22 cellular contexts compared by ENCODE assay signal in genomic region chr12:112862570-112863137, GRCh38. TPM values are rescaled to one million over a fixed set of nuclear protein-coding genes. Genes with fewer than 3 reads are reported as not detected.
DNase-seq lines count a peak whose midpoint lies in the region; ATAC-seq and TF ChIP-seq lines count a peak whose summit lies in the region.
"Had no signal": no experiment of that assay in that cellular context is flagged by ENCODE, and none has a peak within 500 bp of the region (broad histone marks: within the 10 kb centered on the region; RNA-seq: fewer than 3 reads in every experiment).

No MANE protein-coding gene starts in this region.

- CTCF ChIA-PET in SK-N-SH (lab: Yijun Ruan, JAX), result interaction anchor here (1.0 to 2.0 kb wide), 5 partner anchors 9 to 38 kb away, joined by 3 to 6 read pairs (median 3); no protein-coding TSS in a partner anchor

- no peaks in the 10 kb centered on the region for H3K79me2 ChIP-seq in SK-N-SH (ENCODE audit: insufficient read depth)

- H3K4me3 ChIP-seq in heart right ventricle, result no peak overlapping the region
- no peak overlapping the region for H3K4me3 ChIP-seq in SK-N-SH (ENCODE audit: low read depth in 2 of 2, low read length in 1 of 2)

- ATAC-seq in heart right ventricle (peak in 5 of 8 donors; percentile 25 to 72 (median 53)), left cardiac atrium (no peak), GM21576 (IDR thresholded peaks at IDR 0.05; ENCODE audit: unreplicated experiment) (no peak)
- ATAC-seq: HCT116 had no signal

- H3K4me1 ChIP-seq in heart right ventricle (no peaks in the 10 kb centered on the region), SK-N-SH (ENCODE audit: control insufficient read depth in 1 of 2, insufficient read depth in 2 of 2, low read depth in 1 of 2, low read length in 1 of 2) (peaks cover 0 to 7% of the 10 kb centered on the region in 2 experiments; a peak in 1 of 4 replicates)

- H3K9me3 Mint-ChIP-seq in type B pancreatic cell, result no peaks in the 10 kb centered on the region
- H3K9me3 Mint-ChIP-seq: CD8-positive, alpha-beta memory T cell had no signal

- TF ChIP-seq RAD21 in SK-N-SH (IDR thresholded peaks at IDR 0.05; ENCODE audit: low read length), result no peak

- TF ChIP-seq EP300 in SK-N-SH (IDR thresholded peaks at IDR 0.05; ENCODE audit: borderline replicate concordance in 1 of 2, low read depth in 1 of 2, low read length in 1 of 2), result no peak

- no peak overlapping the region for H2AFZ ChIP-seq in SK-N-SH (ENCODE audit: low read depth)

- no peak overlapping the region for H3K4me3 Mint-ChIP-seq in type B pancreatic cell
- H3K4me3 Mint-ChIP-seq: CD8-positive, alpha-beta memory T cell had no signal

- H3K36me3 ChIP-seq in heart right ventricle (no peaks in the 10 kb centered on the region), SK-N-SH (replicated peaks in 1 of 2; ENCODE audit: control insufficient read depth in 1 of 2, insufficient read depth in 2 of 2, low read length in 1 of 2) (no peaks in the 10 kb centered on the region)

- no peak overlapping the region for H3K9ac ChIP-seq in SK-N-SH

- peaks cover 0 to 60% (median 43%) of the 10 kb centered on the region in 7 donors for H3K27me3 ChIP-seq in heart right ventricle
- H3K27me3 ChIP-seq in SK-N-SH (ENCODE audit: insufficient read depth), result no peaks in the 10 kb centered on the region

- 50 to 57% methylated on average over 10 of the region's 10 CpGs for WGBS in heart right ventricle, 2 donors
- 60% methylated on average over 8 of the region's 10 CpGs for WGBS in SK-N-SH (ENCODE audit: low lambda C conversion rate)

- POLR2A ChIA-PET in SK-N-SH (lab: Yijun Ruan, JAX), result no interaction called here

- no peaks in the 10 kb centered on the region for H3K36me3 Mint-ChIP-seq in type B pancreatic cell
- H3K36me3 Mint-ChIP-seq: CD8-positive, alpha-beta memory T cell had no signal

- no peak overlapping the region for H3K27ac Mint-ChIP-seq in type B pancreatic cell
- H3K27ac Mint-ChIP-seq: CD8-positive, alpha-beta memory T cell had no signal

- TF ChIP-seq CTCF in heart right ventricle (IDR thresholded peaks at IDR 0.05) (no peak), type B pancreatic cell (conservative IDR thresholded peaks at IDR 0.05) (no peak), SK-N-SH (IDR thresholded peaks at IDR 0.05) (no peak)

- no peaks in the 10 kb centered on the region for H3F3A ChIP-seq in SK-N-SH (replicated peaks; ENCODE audit: insufficient read depth)

- no peaks in the 10 kb centered on the region for H3K4me1 Mint-ChIP-seq in type B pancreatic cell (ENCODE audit: unreplicated experiment)

- no peaks in the 10 kb centered on the region for H3K9me3 ChIP-seq in heart right ventricle
- no peaks in the 10 kb centered on the region for H3K9me3 ChIP-seq in SK-N-SH

- no peak overlapping the region for H3K4me2 ChIP-seq in SK-N-SH

- no peaks in the 10 kb centered on the region for H3K9me2 ChIP-seq in SK-N-SH

- intact Hi-C loops in heart right ventricle (cut with DNase I), result no loop called here
- intact Hi-C loops in left cardiac atrium (cut with DNase I), result no loop called here

- peaks cover 58% of the 10 kb centered on the region for H3K27me3 Mint-ChIP-seq in type B pancreatic cell

- no peak for DNase-seq in heart right ventricle
- no peak for DNase-seq in left cardiac atrium
- peak; percentile 89 for DNase-seq in NCI-H69 (lab: John Stamatoyannopoulos, UW)
- peak; percentile 42 for DNase-seq in cerebellum (ENCODE audit: low spot score)
- DNase-seq in type B pancreatic cell (ENCODE audit: extremely low spot score, unreplicated experiment), result no peak
- no peak for DNase-seq in NCI-H2196 (lab: John Stamatoyannopoulos, UW; ENCODE audit: unreplicated experiment)
- no peak for DNase-seq in SK-N-SH
- DNase-seq: AML-193; Calu3; CD8-positive, alpha-beta memory T cell; GF-D8; GOT3; KG1; NCI-H1092 treated with DMSO at 0.1 percent for 48 hours; NCI-H1694; NCI-H510A; NCI-H82; SHP77; SW 1271 had no signal

- H4K20me1 ChIP-seq in SK-N-SH (ENCODE audit: insufficient read depth), result no peaks in the 10 kb centered on the region

- H3K27ac ChIP-seq in heart right ventricle (no peak overlapping the region), SK-N-SH (ENCODE audit: low read depth in 2 of 2, low read length in 1 of 2) (no peak overlapping the region; a peak in 1 of 4 replicates)
- H3K27ac ChIP-seq: C4-2B had no signal

TF ChIP-seq in SK-N-SH, 30 proteins besides CTCF, POLR2A, EP300 and RAD21 (continues in another document):
- no peak for TF ChIP-seq SIN3A (IDR thresholded peaks at IDR 0.05; ENCODE audit: borderline replicate concordance, low read depth, low read length)
- TF ChIP-seq POLR2AphosphoS5 (IDR thresholded peaks at IDR 0.05; ENCODE audit: low read depth, low read length), result no peak
- TF ChIP-seq MAX (IDR thresholded peaks at IDR 0.05; ENCODE audit: low read depth), result no peak
- no peak for TF ChIP-seq USF2 (IDR thresholded peaks at IDR 0.05; ENCODE audit: borderline replicate concordance, low read depth, low read length)
- no peak for TF ChIP-seq MEF2A (IDR thresholded peaks at IDR 0.05; ENCODE audit: borderline replicate concordance, low read depth)
- TF ChIP-seq, protein P1, sequence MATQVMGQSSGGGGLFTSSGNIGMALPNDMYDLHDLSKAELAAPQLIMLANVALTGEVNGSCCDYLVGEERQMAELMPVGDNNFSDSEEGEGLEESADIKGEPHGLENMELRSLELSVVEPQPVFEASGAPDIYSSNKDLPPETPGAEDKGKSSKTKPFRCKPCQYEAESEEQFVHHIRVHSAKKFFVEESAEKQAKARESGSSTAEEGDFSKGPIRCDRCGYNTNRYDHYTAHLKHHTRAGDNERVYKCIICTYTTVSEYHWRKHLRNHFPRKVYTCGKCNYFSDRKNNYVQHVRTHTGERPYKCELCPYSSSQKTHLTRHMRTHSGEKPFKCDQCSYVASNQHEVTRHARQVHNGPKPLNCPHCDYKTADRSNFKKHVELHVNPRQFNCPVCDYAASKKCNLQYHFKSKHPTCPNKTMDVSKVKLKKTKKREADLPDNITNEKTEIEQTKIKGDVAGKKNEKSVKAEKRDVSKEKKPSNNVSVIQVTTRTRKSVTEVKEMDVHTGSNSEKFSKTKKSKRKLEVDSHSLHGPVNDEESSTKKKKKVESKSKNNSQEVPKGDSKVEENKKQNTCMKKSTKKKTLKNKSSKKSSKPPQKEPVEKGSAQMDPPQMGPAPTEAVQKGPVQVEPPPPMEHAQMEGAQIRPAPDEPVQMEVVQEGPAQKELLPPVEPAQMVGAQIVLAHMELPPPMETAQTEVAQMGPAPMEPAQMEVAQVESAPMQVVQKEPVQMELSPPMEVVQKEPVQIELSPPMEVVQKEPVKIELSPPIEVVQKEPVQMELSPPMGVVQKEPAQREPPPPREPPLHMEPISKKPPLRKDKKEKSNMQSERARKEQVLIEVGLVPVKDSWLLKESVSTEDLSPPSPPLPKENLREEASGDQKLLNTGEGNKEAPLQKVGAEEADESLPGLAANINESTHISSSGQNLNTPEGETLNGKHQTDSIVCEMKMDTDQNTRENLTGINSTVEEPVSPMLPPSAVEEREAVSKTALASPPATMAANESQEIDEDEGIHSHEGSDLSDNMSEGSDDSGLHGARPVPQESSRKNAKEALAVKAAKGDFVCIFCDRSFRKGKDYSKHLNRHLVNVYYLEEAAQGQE (IDR thresholded peaks at IDR 0.05; ENCODE audit: low read depth, low read length), result no peak
- no peak for TF ChIP-seq GABPA (IDR thresholded peaks at IDR 0.05; ENCODE audit: low read depth)
- TF ChIP-seq CHD2 (IDR thresholded peaks at IDR 0.05; ENCODE audit: low read length, partially characterized antibody), result no peak
- TF ChIP-seq SMC3 (IDR thresholded peaks at IDR 0.05; ENCODE audit: low read depth, low read length), result no peak
- no peak for TF ChIP-seq JUND (IDR thresholded peaks at IDR 0.05)
- no peak for TF ChIP-seq TEAD4 (IDR thresholded peaks at IDR 0.05; ENCODE audit: borderline replicate concordance, insufficient read depth)
- TF ChIP-seq RCOR1 (IDR thresholded peaks at IDR 0.05; ENCODE audit: low read length), result no peak
- TF ChIP-seq ZBTB33 (IDR thresholded peaks at IDR 0.05; ENCODE audit: borderline replicate concordance, low read depth), result no peak
- no peak for TF ChIP-seq MXI1 (IDR thresholded peaks at IDR 0.05; ENCODE audit: low read depth, low read length)
- TF ChIP-seq FOXM1 (IDR thresholded peaks at IDR 0.05; ENCODE audit: low read depth), result no peak
- no peak for TF ChIP-seq RXRA (IDR thresholded peaks at IDR 0.05; ENCODE audit: borderline replicate concordance, low read depth)

RNA-seq across cellular contexts. Expression of gene OAS1, which starts 44.1 kb away (rescaled TPM):
- total RNA-seq in heart right ventricle (10 to 100 TPM in 4 of 10 donors, 1 to 10 TPM in 6; 4.1 to 20.3 (median 7.2) TPM), left cardiac atrium (10 to 100 TPM; 13.8 to 18.1 TPM), cerebellum (2.6 TPM), type B pancreatic cell (ENCODE audit: low replicate concordance) (19.1 and 34.4 TPM in 2 replicates)
- polyA plus RNA-seq in heart right ventricle (1 to 10 TPM; 5.4 to 6.5 TPM), SK-N-SH (2012; rRNA removed) (1.1 and 1.3 TPM in 2 replicates)
- polyA plus RNA-seq in SK-N-SH (2012; cell fraction: cytosol; rRNA removed), result 1.1 and 1.9 TPM in 2 replicates
- polyA plus RNA-seq in SK-N-SH (2012; cell fraction: nucleus; rRNA removed), result 1.1 and 1.4 TPM in 2 replicates

Comparison
In these comparisons a context has a peak if more than half of its experiments do, and no peak if none do; other contexts are left out.
1. ATAC-seq: peak in heart right ventricle (5 of 8); none in left cardiac atrium (0 of 2) and GM21576 (single experiment).
2. DNase-seq: peak in NCI-H69 (single experiment) and cerebellum (single experiment); none in heart right ventricle (0 of 2), left cardiac atrium (single experiment), type B pancreatic cell (single experiment), NCI-H2196 (single experiment) and SK-N-SH (single experiment).